In the genomic region with DNA sequence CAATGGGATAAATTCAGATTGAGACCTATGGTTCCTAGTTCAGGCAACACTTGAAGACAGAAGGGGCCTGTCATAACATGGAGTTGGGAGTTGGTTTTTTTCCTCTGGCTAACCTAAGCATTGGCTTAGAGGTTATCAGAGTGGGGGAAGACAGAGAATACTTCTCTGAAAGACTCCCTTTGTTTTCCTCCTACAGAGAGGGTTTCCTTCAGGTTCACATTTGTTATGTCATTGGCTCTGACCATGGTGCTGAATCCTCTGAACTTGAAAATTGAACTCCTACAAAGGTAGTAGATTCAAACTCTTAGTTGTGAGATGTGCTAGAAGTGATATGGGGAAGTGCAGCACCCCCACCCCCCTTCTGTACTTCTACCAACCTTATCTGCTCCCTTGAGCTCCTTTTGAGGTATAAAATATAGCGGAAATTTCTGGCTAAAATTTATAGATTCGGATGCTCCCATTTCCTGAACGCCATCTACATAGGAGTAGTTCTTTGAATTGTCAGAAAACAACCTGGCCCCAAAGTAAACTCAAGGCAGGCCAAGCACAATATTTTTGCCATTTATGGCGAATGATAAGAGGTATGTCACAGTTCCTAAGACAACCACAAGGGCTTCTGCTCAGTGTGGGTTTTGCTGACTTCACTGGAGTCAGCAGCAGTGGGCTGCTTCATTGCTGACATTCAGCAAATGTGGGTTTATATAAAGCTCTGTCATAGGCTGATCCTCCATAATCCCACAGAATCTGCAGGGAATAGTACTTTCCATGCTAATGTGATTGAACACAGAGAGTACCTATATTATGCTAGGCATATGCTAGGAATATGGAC, we compare ENCODE assay signal across 8 cellular contexts.
DNase-seq lines count a peak whose midpoint lies in the region; ATAC-seq and TF ChIP-seq lines count a peak whose summit lies in the region.

No MANE protein-coding gene starts in this region.

- H4K20me1 ChIP-seq in mammary epithelial cell (ENCODE audit: insufficient read depth, low read length) (no peaks in the 10 kb centered on the region), osteoblast (ENCODE audit: insufficient read depth, low read length) (peaks cover 40% of the 10 kb centered on the region)

- peak; percentile 22 to 36 for ATAC-seq in activated CD4-positive, CD25-positive, alpha-beta regulatory T cell treated with anti-CD3 and anti-CD28 coated beads, Interleukin-2, amount 50 U/mL, for 24 hours
- no peak for ATAC-seq in GM18511 (IDR thresholded peaks at IDR 0.05; ENCODE audit: unreplicated experiment)

- intact Hi-C loops in mammary epithelial cell (cut with micrococcal nuclease), result no loop called here

- H3K27ac ChIP-seq in mammary epithelial cell (ENCODE audit: insufficient read depth, low read depth, low read length) (no peak overlapping the region), osteoblast (ENCODE audit: low read depth, low read length) (no peak overlapping the region)

- H3K36me3 ChIP-seq in NT2/D1 (ENCODE audit: insufficient read depth, insufficient read length, low read length), result no peaks in the 10 kb centered on the region
- peaks cover 19% of the 10 kb centered on the region for H3K36me3 ChIP-seq in mammary epithelial cell (ENCODE audit: insufficient read depth, low read length)
- H3K36me3 ChIP-seq in osteoblast (ENCODE audit: insufficient read depth, low read length), result peaks cover 93% of the 10 kb centered on the region

- H3K4me3 ChIP-seq in NT2/D1 (ENCODE audit: insufficient read length, low read depth) (no peak overlapping the region), mammary epithelial cell (replicated peaks in 1 of 3; ENCODE audit: insufficient read depth in 1 of 3, low read depth in 2 of 3, low read length in 3 of 3) (no peak overlapping the region), osteoblast (ENCODE audit: insufficient read depth, low read length) (no peak overlapping the region)

- H3K9me3 ChIP-seq in NT2/D1 (ENCODE audit: insufficient read depth, low read length) (peaks cover 6% of the 10 kb centered on the region; the same call in 1 of the 2 replicates), mammary epithelial cell (replicated peaks; ENCODE audit: insufficient read depth, low read length) (peaks cover 11% of the 10 kb centered on the region), osteoblast (ENCODE audit: low read depth, low read length) (no peaks in the 10 kb centered on the region)

- WGBS in mammary epithelial cell (ENCODE audit: low coverage, missing lambda C conversion rate), result 55% methylated on average over 2 of the region's 4 CpGs

- H2AFZ ChIP-seq in mammary epithelial cell (ENCODE audit: low read depth, low read length) (no peak overlapping the region), osteoblast (ENCODE audit: low read length) (no peak overlapping the region)

- in situ Hi-C loops in mammary epithelial cell (cut with MboI; ENCODE audit: low sequenced_read_pairs in 2 of 2), result no loop called here

- H3K27me3 ChIP-seq in NT2/D1 (ENCODE audit: insufficient read depth, insufficient read length), result no peaks in the 10 kb centered on the region
- H3K27me3 ChIP-seq in mammary epithelial cell (ENCODE audit: insufficient read depth, low read length), result no peaks in the 10 kb centered on the region
- no peaks in the 10 kb centered on the region for H3K27me3 ChIP-seq in osteoblast (ENCODE audit: insufficient read depth, low read length)

- H3K4me2 ChIP-seq in mammary epithelial cell (ENCODE audit: insufficient read depth, low read depth, low read length), result no peak overlapping the region
- H3K4me2 ChIP-seq in osteoblast (ENCODE audit: insufficient read depth, low read length), result no peak overlapping the region

- no peak for TF ChIP-seq CTCF in mammary epithelial cell (conservative IDR thresholded peaks at IDR 0.05 in 1 of 2, IDR thresholded peaks at IDR 0.05 in 1 of 2; ENCODE audit: extremely low read depth in 1 of 2, insufficient read depth in 1 of 2, low read depth in 1 of 2, low read length in 2 of 2)
- peak; percentile 23 for TF ChIP-seq CTCF in osteoblast (IDR thresholded peaks at IDR 0.05; ENCODE audit: extremely low read depth, low read depth, low read length)

- H3K79me2 ChIP-seq in mammary epithelial cell (ENCODE audit: insufficient read depth, low read length), result no peaks in the 10 kb centered on the region
- peaks cover 14% of the 10 kb centered on the region for H3K79me2 ChIP-seq in osteoblast (ENCODE audit: insufficient read depth, low read length)

- H3K9ac ChIP-seq in NT2/D1 (ENCODE audit: insufficient read length, low read depth) (no peak overlapping the region), mammary epithelial cell (ENCODE audit: insufficient read depth, low read length) (no peak overlapping the region)

- CTCF ChIA-PET in mammary epithelial cell (lab: Charles Lee; ENCODE audit: low non-redundant PET), result no interaction called here

- BruUV-seq in mammary epithelial cell (replicated peaks; lab: Mats Ljungman, UMichigan), result no TSS peak

- H3K4me1 ChIP-seq in NT2/D1 (ENCODE audit: insufficient read depth, insufficient read length) (no peaks in the 10 kb centered on the region), mammary epithelial cell (ENCODE audit: insufficient read depth, low read length) (peaks cover 18% of the 10 kb centered on the region), osteoblast (ENCODE audit: insufficient read depth, low read length) (no peaks in the 10 kb centered on the region)

- DNase-seq in activated CD4-positive, CD25-positive, alpha-beta regulatory T cell treated with anti-CD3 and anti-CD28 coated beads, Interleukin-2, amount 50 U/mL, for 72 hours, result no peak
- DNase-seq in NT2/D1 (ENCODE audit: low read depth, low spot score) (peak; percentile 65), mammary epithelial cell (peak; percentile 55), osteoblast (ENCODE audit: insufficient read length, low spot score, missing footprints) (peak; percentile 6), GM03348 (ENCODE audit: low spot score) (no peak), DMS153 treated with DMSO at 0.1 percent for 48 hours (lab: John Stamatoyannopoulos, UW; ENCODE audit: unreplicated experiment) (no peak)

- dilution Hi-C loops in mammary epithelial cell (cut with HindIII; ENCODE audit: low sequenced_read_pairs), result no loop called here

Comparison
In these comparisons a context has a peak if more than half of its experiments do, and no peak if none do; other contexts are left out.
1. DNase-seq: peak in NT2/D1 (single experiment), mammary epithelial cell (single experiment) and osteoblast (single experiment); none in activated CD4-positive, CD25-positive, alpha-beta regulatory T cell treated with anti-CD3 and anti-CD28 coated beads, Interleukin-2, amount 50 U/mL, for 72 hours (single experiment), GM03348 (single experiment) and DMS153 treated with DMSO at 0.1 percent for 48 hours (single experiment).